19 cellular contexts compared by ENCODE assay signal in the genomic region with DNA sequence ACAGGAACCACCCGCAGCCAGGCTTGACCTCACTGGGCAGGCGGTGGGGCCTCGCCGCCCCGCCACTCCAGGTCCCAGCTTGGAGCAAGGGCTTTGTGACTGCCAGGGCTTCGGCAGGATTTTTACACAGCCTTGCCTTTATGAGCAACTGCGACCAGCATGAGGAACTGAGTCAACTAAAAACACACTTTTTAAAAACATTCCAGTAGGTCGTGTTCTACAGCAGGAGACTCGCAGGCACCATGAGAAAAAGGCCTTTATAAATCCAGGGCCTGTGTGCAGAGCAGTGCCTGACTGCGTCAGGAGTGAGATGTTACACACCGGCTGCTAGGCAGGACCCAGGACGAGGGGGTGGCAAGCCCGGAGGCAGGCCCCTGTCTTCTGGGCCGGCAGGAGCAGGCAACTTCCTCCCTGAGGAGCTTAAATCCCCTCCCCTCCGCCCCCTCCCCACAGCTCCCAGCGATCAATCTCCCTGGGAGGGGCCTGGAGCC.
DNase-seq lines count a peak whose midpoint lies in the region; ATAC-seq and TF ChIP-seq lines count a peak whose summit lies in the region.
"Had no signal": no experiment of that assay in that cellular context is flagged by ENCODE, and none has a peak within 500 bp of the region (broad histone marks: within the 10 kb centered on the region; RNA-seq: fewer than 3 reads in every experiment).

No MANE protein-coding gene starts in this region.

- H3K9me3 Mint-ChIP-seq in neural crest cell: peaks cover 5% of the 10 kb centered on the region
- H3K9me3 Mint-ChIP-seq: CD4-positive, alpha-beta T cell had no signal

- no peaks in the 10 kb centered on the region for H3K27me3 Mint-ChIP-seq in neural crest cell (ENCODE audit: low read depth)
- H3K27me3 Mint-ChIP-seq: CD4-positive, alpha-beta T cell had no signal

- TF ChIP-seq POLR2A in vagina (IDR thresholded peaks at IDR 0.05): no peak

- intact Hi-C loops in Right ventricle myocardium inferior (cut with DNase I): no loop called here
- intact Hi-C loops in vagina (cut with DNase I): no loop called here

- H3K4me3 ChIP-seq in cardiac muscle cell (no peak overlapping the region), fibroblast of villous mesenchyme (ENCODE audit: low read depth, low read length) (no peak overlapping the region), vagina (no peak overlapping the region)
- H3K4me3 ChIP-seq: SJSA1 had no signal

- DNase-seq in cardiac muscle cell (ENCODE audit: low read depth in 1 of 2, low spot score in 1 of 2) (peak in 1 of 2 donors; percentile 46), Right ventricle myocardium inferior (ENCODE audit: missing footprints) (no peak), fibroblast of villous mesenchyme (ENCODE audit: low read depth) (peak; percentile 33), neural crest cell (ENCODE audit: low read depth, low spot score) (peak; percentile 42), vagina (ENCODE audit: extremely low spot score in 2 of 2) (no peak), HuH-7.5 (ENCODE audit: low spot score) (no peak), kidney tubule cell (ENCODE audit: low spot score) (no peak)
- DNase-seq: activated CD8-positive, alpha-beta T cell treated with anti-CD3 and anti-CD28 coated beads, Interleukin-2, amount 10 ng/mL, durations not matched to agents 7 days and 5 days; activated effector memory CD4-positive, alpha-beta T cell treated with Interleukin-2 at 50 U/mL for 16 hours; anterior cingulate cortex; CD4-positive, alpha-beta T cell; EL; KG1; NCI-H1105; NCI-H446; stimulated activated CD4-positive, alpha-beta T cell treated with anti-CD3 and anti-CD28 coated beads, Interleukin-15, amount 100 ng/mL, for 24 hours had no signal

- no peaks in the 10 kb centered on the region for H3K36me3 ChIP-seq in cardiac muscle cell
- H3K36me3 ChIP-seq in vagina: no peaks in the 10 kb centered on the region
- H3K36me3 ChIP-seq: SJSA1 had no signal

- H3K27ac ChIP-seq in cardiac muscle cell (peak overlapping the region; percentile 20), vagina (peak overlapping the region; percentile 17)
- H3K27ac ChIP-seq: parathyroid adenoma, SJSA1 had no signal

- H3K27me3 ChIP-seq in cardiac muscle cell (no peaks in the 10 kb centered on the region), vagina (no peaks in the 10 kb centered on the region)
- H3K27me3 ChIP-seq: SJSA1 had no signal

- no peak for TF ChIP-seq CTCF in cardiac muscle cell (IDR thresholded peaks at IDR 0.05; ENCODE audit: low read depth, low read length)
- TF ChIP-seq CTCF in fibroblast of villous mesenchyme (IDR thresholded peaks at IDR 0.05; ENCODE audit: insufficient read depth, low read depth, low read length): no peak
- no peak for TF ChIP-seq CTCF in neural crest cell (conservative IDR thresholded peaks at IDR 0.05)
- no peak for TF ChIP-seq CTCF in vagina (IDR thresholded peaks at IDR 0.05)

- H3K4me1 ChIP-seq in cardiac muscle cell (ENCODE audit: low read depth) (peaks cover 48% of the 10 kb centered on the region), vagina (peaks cover 27% of the 10 kb centered on the region)
- H3K4me1 ChIP-seq: parathyroid adenoma, SJSA1 had no signal

- H3K4me1 Mint-ChIP-seq in neural crest cell: peaks cover 61% of the 10 kb centered on the region

- ATAC-seq in Right ventricle myocardium inferior: no peak
- no peak for ATAC-seq in GM18520 (IDR thresholded peaks at IDR 0.05; ENCODE audit: unreplicated experiment)
- ATAC-seq: activated CD8-positive, alpha-beta T cell treated with anti-CD3 and anti-CD28 coated beads, Interleukin-2, amount 10 ng/mL, durations not matched to agents 7 days and 5 days had no signal

- H3K36me3 Mint-ChIP-seq in neural crest cell (ENCODE audit: low read depth): peaks cover 9% of the 10 kb centered on the region

- H3K9me3 ChIP-seq in cardiac muscle cell (ENCODE audit: low read depth) (no peaks in the 10 kb centered on the region), vagina (no peaks in the 10 kb centered on the region)
- H3K9me3 ChIP-seq: SJSA1 had no signal

- peak overlapping the region; percentile 85 for H3K27ac Mint-ChIP-seq in neural crest cell (ENCODE audit: unreplicated experiment)
- H3K27ac Mint-ChIP-seq: activated CD8-positive, alpha-beta T cell treated with anti-CD3 and anti-CD28 coated beads, Interleukin-2, amount 10 ng/mL, durations not matched to agents 7 days and 5 days; CD4-positive, alpha-beta T cell had no signal

- peak overlapping the region; percentile 38 for H3K4me3 Mint-ChIP-seq in neural crest cell
- H3K4me3 Mint-ChIP-seq: activated CD8-positive, alpha-beta T cell treated with anti-CD3 and anti-CD28 coated beads, Interleukin-2, amount 10 ng/mL, durations not matched to agents 7 days and 5 days; CD4-positive, alpha-beta T cell had no signal

Comparison
In these comparisons a context has a peak if more than half of its experiments do, and no peak if none do; other contexts are left out.
1. DNase-seq: peak in fibroblast of villous mesenchyme (single experiment) and neural crest cell (single experiment); none in Right ventricle myocardium inferior (single experiment), vagina (0 of 2), HuH-7.5 (single experiment) and kidney tubule cell (single experiment).